In genomic region chr1:100909018-100909417, GRCh38 we compare ENCODE assay signal across 16 cellular contexts. TPM values are rescaled to one million over a fixed set of nuclear protein-coding genes. Genes with fewer than 3 reads are reported as not detected.
DNase-seq lines count a peak whose midpoint lies in the region; ATAC-seq and TF ChIP-seq lines count a peak whose summit lies in the region.
"Had no signal": no experiment of that assay in that cellular context is flagged by ENCODE, and none has a peak within 500 bp of the region (broad histone marks: within the 10 kb centered on the region; RNA-seq: fewer than 3 reads in every experiment).

No MANE protein-coding gene starts in this region.

- H3K9me3 Mint-ChIP-seq in activated CD4-positive, alpha-beta memory T cell treated with anti-CD3 and anti-CD28 coated beads for 36 hours: peaks cover 7% of the 10 kb centered on the region
- no peaks in the 10 kb centered on the region for H3K9me3 Mint-ChIP-seq in activated CD4-positive, alpha-beta memory T cell treated with anti-CD3 and anti-CD28 coated beads, Interleukin-2, amount 10 ng/mL, durations not matched to agents 7 days and 5 days
- H3K9me3 Mint-ChIP-seq in activated naive CD4-positive, alpha-beta T cell treated with anti-CD3 and anti-CD28 coated beads, Interleukin-2, amount 50 U/mL, for 24 hours: no peaks in the 10 kb centered on the region
- peaks cover 4% of the 10 kb centered on the region for H3K9me3 Mint-ChIP-seq in activated naive CD4-positive, alpha-beta T cell treated with anti-CD3 and anti-CD28 coated beads for 36 hours
- no peaks in the 10 kb centered on the region for H3K9me3 Mint-ChIP-seq in central memory CD8-positive, alpha-beta T cell
- H3K9me3 Mint-ChIP-seq in stimulated activated effector memory CD8-positive, alpha-beta T cell treated with anti-CD3 and anti-CD28 coated beads, Interleukin-12 subunit alpha, Interleukin-12 subunit beta, amount 100 ng/mL, for 72 hours: peaks cover 5% of the 10 kb centered on the region
- peaks cover 7% of the 10 kb centered on the region for H3K9me3 Mint-ChIP-seq in osteocyte (ENCODE audit: unreplicated experiment)
- H3K9me3 Mint-ChIP-seq: GM23338 had no signal

- TF ChIP-seq CTCF in osteocyte (IDR thresholded peaks at IDR 0.05): no peak

- CTCF ChIA-PET in activated CD4-positive, alpha-beta memory T cell treated with anti-CD3 and anti-CD28 coated beads for 36 hours (lab: Charles Lee): interaction anchor here (0.9 to 1.8 kb wide), 10 partner anchors 8 to 450 kb away, joined by 3 to 12 read pairs (median 4); no protein-coding TSS in a partner anchor
- CTCF ChIA-PET in activated CD4-positive, alpha-beta memory T cell treated with anti-CD3 and anti-CD28 coated beads, Interleukin-2, amount 10 ng/mL, durations not matched to agents 7 days and 5 days (lab: Charles Lee): interaction anchor here (0.5 to 1.5 kb wide), 7 partner anchors 12 to 449 kb away, joined by 3 to 12 read pairs (median 3); partner anchors contain the start of gene SLC30A7
- CTCF ChIA-PET in activated naive CD4-positive, alpha-beta T cell treated with anti-CD3 and anti-CD28 coated beads for 36 hours (lab: Charles Lee): interaction anchor here (0.7 to 1.7 kb wide), 11 partner anchors 10 to 449 kb away, joined by 3 to 6 read pairs (median 4); partner anchors contain the start of gene EXTL2

- no peak overlapping the region for H3K4me3 Mint-ChIP-seq in activated CD4-positive, alpha-beta memory T cell treated with anti-CD3 and anti-CD28 coated beads for 36 hours
- no peak overlapping the region for H3K4me3 Mint-ChIP-seq in activated CD4-positive, alpha-beta memory T cell treated with anti-CD3 and anti-CD28 coated beads, Interleukin-2, amount 10 ng/mL, durations not matched to agents 7 days and 5 days
- H3K4me3 Mint-ChIP-seq in activated naive CD4-positive, alpha-beta T cell treated with anti-CD3 and anti-CD28 coated beads, Interleukin-2, amount 50 U/mL, for 24 hours: no peak overlapping the region
- no peak overlapping the region for H3K4me3 Mint-ChIP-seq in activated naive CD4-positive, alpha-beta T cell treated with anti-CD3 and anti-CD28 coated beads for 36 hours
- H3K4me3 Mint-ChIP-seq in central memory CD8-positive, alpha-beta T cell: no peak overlapping the region
- no peak overlapping the region for H3K4me3 Mint-ChIP-seq in stimulated activated effector memory CD8-positive, alpha-beta T cell treated with anti-CD3 and anti-CD28 coated beads, Interleukin-12 subunit alpha, Interleukin-12 subunit beta, amount 100 ng/mL, for 72 hours
- H3K4me3 Mint-ChIP-seq in osteocyte (ENCODE audit: unreplicated experiment): no peak overlapping the region
- H3K4me3 Mint-ChIP-seq: CD4-positive, alpha-beta memory T cell; GM23338 had no signal

- no peak for ATAC-seq in central memory CD8-positive, alpha-beta T cell (replicated peaks; ENCODE audit: extremely low read depth, poor library complexity, severe bottlenecking)
- ATAC-seq in stimulated activated effector memory CD8-positive, alpha-beta T cell treated with anti-CD3 and anti-CD28 coated beads, Interleukin-12 subunit alpha, Interleukin-12 subunit beta, amount 100 ng/mL, for 72 hours: peak; percentile 88
- ATAC-seq: GM23338 had no signal

- no peaks in the 10 kb centered on the region for H3K27me3 Mint-ChIP-seq in activated CD4-positive, alpha-beta memory T cell treated with anti-CD3 and anti-CD28 coated beads for 36 hours
- no peaks in the 10 kb centered on the region for H3K27me3 Mint-ChIP-seq in activated CD4-positive, alpha-beta memory T cell treated with anti-CD3 and anti-CD28 coated beads, Interleukin-2, amount 10 ng/mL, durations not matched to agents 7 days and 5 days
- no peaks in the 10 kb centered on the region for H3K27me3 Mint-ChIP-seq in activated naive CD4-positive, alpha-beta T cell treated with anti-CD3 and anti-CD28 coated beads, Interleukin-2, amount 50 U/mL, for 24 hours
- H3K27me3 Mint-ChIP-seq in activated naive CD4-positive, alpha-beta T cell treated with anti-CD3 and anti-CD28 coated beads for 36 hours (ENCODE audit: low read depth): no peaks in the 10 kb centered on the region
- H3K27me3 Mint-ChIP-seq in central memory CD8-positive, alpha-beta T cell: no peaks in the 10 kb centered on the region
- no peaks in the 10 kb centered on the region for H3K27me3 Mint-ChIP-seq in osteocyte (ENCODE audit: unreplicated experiment)
- H3K27me3 Mint-ChIP-seq: CD4-positive, alpha-beta memory T cell had no signal

- intact Hi-C loops in activated CD4-positive, alpha-beta memory T cell treated with anti-CD3 and anti-CD28 coated beads for 36 hours (cut with micrococcal nuclease): loop anchor here (1.0 kb wide), 1 partner anchor 11 kb away; no protein-coding TSS in a partner anchor
- intact Hi-C loops in activated naive CD4-positive, alpha-beta T cell treated with anti-CD3 and anti-CD28 coated beads for 36 hours (cut with micrococcal nuclease): loop anchor here (1.0 kb wide), 1 partner anchor 11 kb away; no protein-coding TSS in a partner anchor

- POLR2A ChIA-PET in activated CD4-positive, alpha-beta memory T cell treated with anti-CD3 and anti-CD28 coated beads for 36 hours (lab: Charles Lee): interaction anchor here (0.6 to 1.1 kb wide), 4 partner anchors 11 to 382 kb away, joined by 3 to 4 read pairs (median 3); no protein-coding TSS in a partner anchor
- POLR2A ChIA-PET in activated CD4-positive, alpha-beta memory T cell treated with anti-CD3 and anti-CD28 coated beads, Interleukin-2, amount 10 ng/mL, durations not matched to agents 7 days and 5 days (lab: Charles Lee): interaction anchor here (0.5 to 1.1 kb wide), 4 partner anchors 12 to 329 kb away, joined by 3 to 4 read pairs (median 3); no protein-coding TSS in a partner anchor

- H3K4me1 Mint-ChIP-seq in activated CD4-positive, alpha-beta memory T cell treated with anti-CD3 and anti-CD28 coated beads for 36 hours (ENCODE audit: low read depth): peaks cover 46% of the 10 kb centered on the region
- peaks cover 10% of the 10 kb centered on the region for H3K4me1 Mint-ChIP-seq in activated CD4-positive, alpha-beta memory T cell treated with anti-CD3 and anti-CD28 coated beads, Interleukin-2, amount 10 ng/mL, durations not matched to agents 7 days and 5 days
- H3K4me1 Mint-ChIP-seq in activated naive CD4-positive, alpha-beta T cell treated with anti-CD3 and anti-CD28 coated beads, Interleukin-2, amount 50 U/mL, for 24 hours: peaks cover 65% of the 10 kb centered on the region
- peaks cover 46% of the 10 kb centered on the region for H3K4me1 Mint-ChIP-seq in activated naive CD4-positive, alpha-beta T cell treated with anti-CD3 and anti-CD28 coated beads for 36 hours (ENCODE audit: low read depth)
- peaks cover 40% of the 10 kb centered on the region for H3K4me1 Mint-ChIP-seq in central memory CD8-positive, alpha-beta T cell
- H3K4me1 Mint-ChIP-seq in stimulated activated effector memory CD8-positive, alpha-beta T cell treated with anti-CD3 and anti-CD28 coated beads, Interleukin-12 subunit alpha, Interleukin-12 subunit beta, amount 100 ng/mL, for 72 hours: peaks cover 34% of the 10 kb centered on the region
- no peaks in the 10 kb centered on the region for H3K4me1 Mint-ChIP-seq in osteocyte (ENCODE audit: unreplicated experiment)
- H3K4me1 Mint-ChIP-seq: GM23338 had no signal

- peaks cover 72% of the 10 kb centered on the region for H3K36me3 Mint-ChIP-seq in activated CD4-positive, alpha-beta memory T cell treated with anti-CD3 and anti-CD28 coated beads for 36 hours
- H3K36me3 Mint-ChIP-seq in activated CD4-positive, alpha-beta memory T cell treated with anti-CD3 and anti-CD28 coated beads, Interleukin-2, amount 10 ng/mL, durations not matched to agents 7 days and 5 days (ENCODE audit: low read depth): peaks cover 78% of the 10 kb centered on the region
- peaks cover 48% of the 10 kb centered on the region for H3K36me3 Mint-ChIP-seq in activated naive CD4-positive, alpha-beta T cell treated with anti-CD3 and anti-CD28 coated beads, Interleukin-2, amount 50 U/mL, for 24 hours
- H3K36me3 Mint-ChIP-seq in activated naive CD4-positive, alpha-beta T cell treated with anti-CD3 and anti-CD28 coated beads for 36 hours (ENCODE audit: low read depth): peaks cover 54% of the 10 kb centered on the region
- peaks cover 62% of the 10 kb centered on the region for H3K36me3 Mint-ChIP-seq in central memory CD8-positive, alpha-beta T cell (ENCODE audit: insufficient read depth)
- peaks cover 100% of the 10 kb centered on the region for H3K36me3 Mint-ChIP-seq in stimulated activated effector memory CD8-positive, alpha-beta T cell treated with anti-CD3 and anti-CD28 coated beads, Interleukin-12 subunit alpha, Interleukin-12 subunit beta, amount 100 ng/mL, for 72 hours
- H3K36me3 Mint-ChIP-seq in osteocyte (ENCODE audit: unreplicated experiment): peaks cover 59% of the 10 kb centered on the region

- no peak for DNase-seq in activated CD4-positive, alpha-beta memory T cell treated with anti-CD3 and anti-CD28 coated beads for 36 hours
- no peak for DNase-seq in activated CD4-positive, alpha-beta memory T cell treated with anti-CD3 and anti-CD28 coated beads, Interleukin-2, amount 10 ng/mL, durations not matched to agents 7 days and 5 days
- DNase-seq in activated naive CD4-positive, alpha-beta T cell treated with anti-CD3 and anti-CD28 coated beads for 36 hours: no peak
- DNase-seq in central memory CD8-positive, alpha-beta T cell (ENCODE audit: low spot score in 2 of 2): no peak
- DNase-seq in stimulated activated effector memory CD8-positive, alpha-beta T cell treated with anti-CD3 and anti-CD28 coated beads, Interleukin-12 subunit alpha, Interleukin-12 subunit beta, amount 100 ng/mL, for 72 hours (ENCODE audit: low spot score in 2 of 2): no peak
- DNase-seq in NCI-H2081 treated with DMSO at 0.1 percent for 48 hours (lab: John Stamatoyannopoulos, UW) (no peak), osteocyte (ENCODE audit: extremely low spot score, unreplicated experiment) (no peak)
- DNase-seq: ACHN; CD4-positive, alpha-beta memory T cell; COR-L47; DMS153; DMS79 treated with DMSO at 0.1 percent for 48 hours; EL; H7 had no signal

- peak overlapping the region; percentile 3 for H3K27ac Mint-ChIP-seq in activated CD4-positive, alpha-beta memory T cell treated with anti-CD3 and anti-CD28 coated beads for 36 hours
- H3K27ac Mint-ChIP-seq in activated CD4-positive, alpha-beta memory T cell treated with anti-CD3 and anti-CD28 coated beads, Interleukin-2, amount 10 ng/mL, durations not matched to agents 7 days and 5 days: no peak overlapping the region
- peak overlapping the region; percentile 60 for H3K27ac Mint-ChIP-seq in activated naive CD4-positive, alpha-beta T cell treated with anti-CD3 and anti-CD28 coated beads, Interleukin-2, amount 50 U/mL, for 24 hours
- H3K27ac Mint-ChIP-seq in activated naive CD4-positive, alpha-beta T cell treated with anti-CD3 and anti-CD28 coated beads for 36 hours: no peak overlapping the region
- H3K27ac Mint-ChIP-seq in central memory CD8-positive, alpha-beta T cell (ENCODE audit: low read depth): peak overlapping the region; percentile 30
- no peak overlapping the region for H3K27ac Mint-ChIP-seq in stimulated activated effector memory CD8-positive, alpha-beta T cell treated with anti-CD3 and anti-CD28 coated beads, Interleukin-12 subunit alpha, Interleukin-12 subunit beta, amount 100 ng/mL, for 72 hours
- H3K27ac Mint-ChIP-seq in osteocyte (ENCODE audit: unreplicated experiment): no peak overlapping the region
- H3K27ac Mint-ChIP-seq: GM23338 had no signal

RNA-seq across cellular contexts. Expression of gene SLC30A7, which starts 13.1 kb away (rescaled TPM):
- total RNA-seq in activated CD4-positive, alpha-beta memory T cell treated with anti-CD3 and anti-CD28 coated beads for 36 hours: 10 to 100 TPM; 40.0 to 43.4 TPM
- 10 to 100 TPM; 38.9 to 42.7 TPM for total RNA-seq in activated CD4-positive, alpha-beta memory T cell treated with anti-CD3 and anti-CD28 coated beads, Interleukin-2, amount 10 ng/mL, durations not matched to agents 7 days and 5 days
- 10 to 100 TPM; 32.4 to 32.6 TPM for total RNA-seq in activated naive CD4-positive, alpha-beta T cell treated with anti-CD3 and anti-CD28 coated beads for 36 hours
- 38.3 and 39.3 TPM in 2 replicates for total RNA-seq in osteocyte

RNA-seq across cellular contexts. Expression of gene EXTL2, which starts 14.4 kb away (rescaled TPM):
- 1 to 10 TPM; 3.0 to 3.9 TPM for total RNA-seq in activated CD4-positive, alpha-beta memory T cell treated with anti-CD3 and anti-CD28 coated beads for 36 hours
- total RNA-seq in activated CD4-positive, alpha-beta memory T cell treated with anti-CD3 and anti-CD28 coated beads, Interleukin-2, amount 10 ng/mL, durations not matched to agents 7 days and 5 days: 1 to 10 TPM; 1.4 to 2.4 TPM
- 1 to 10 TPM; 3.1 to 3.3 TPM for total RNA-seq in activated naive CD4-positive, alpha-beta T cell treated with anti-CD3 and anti-CD28 coated beads for 36 hours
- 32.5 and 33.6 TPM in 2 replicates for total RNA-seq in osteocyte

Comparison
In these comparisons a context has a peak if more than half of its experiments do, and no peak if none do; other contexts are left out.
1. H3K27ac Mint-ChIP-seq: peak in activated CD4-positive, alpha-beta memory T cell treated with anti-CD3 and anti-CD28 coated beads for 36 hours (single experiment), activated naive CD4-positive, alpha-beta T cell treated with anti-CD3 and anti-CD28 coated beads, Interleukin-2, amount 50 U/mL, for 24 hours (single experiment) and central memory CD8-positive, alpha-beta T cell (single experiment); none in activated CD4-positive, alpha-beta memory T cell treated with anti-CD3 and anti-CD28 coated beads, Interleukin-2, amount 10 ng/mL, durations not matched to agents 7 days and 5 days (single experiment), activated naive CD4-positive, alpha-beta T cell treated with anti-CD3 and anti-CD28 coated beads for 36 hours (single experiment), stimulated activated effector memory CD8-positive, alpha-beta T cell treated with anti-CD3 and anti-CD28 coated beads, Interleukin-12 subunit alpha, Interleukin-12 subunit beta, amount 100 ng/mL, for 72 hours (single experiment) and osteocyte (single experiment).